8 cellular contexts compared by ENCODE assay signal in genomic region chr5:67222243-67223033, GRCh38.
DNase-seq lines count a peak whose midpoint lies in the region; ATAC-seq and TF ChIP-seq lines count a peak whose summit lies in the region.

No MANE protein-coding gene starts in this region.

- no peak for TF ChIP-seq CTCF in GM13977 (IDR thresholded peaks at IDR 0.05; ENCODE audit: extremely low read depth, insufficient read depth, missing control alignments)

- peaks cover 53% of the 10 kb centered on the region for H3K4me1 Mint-ChIP-seq in dendritic cell treated with granulocyte-macrophage colony-stimulating factor and Interleukin-4, amounts not matched to agents 40 ng/mL and 50 ng/mL, for 4 days (ENCODE audit: low read depth)

- H3K9me3 Mint-ChIP-seq in dendritic cell treated with granulocyte-macrophage colony-stimulating factor and Interleukin-4, amounts not matched to agents 40 ng/mL and 50 ng/mL, for 4 days, result no peaks in the 10 kb centered on the region

- peak overlapping the region; percentile 65 for H3K4me3 Mint-ChIP-seq in dendritic cell treated with granulocyte-macrophage colony-stimulating factor and Interleukin-4, amounts not matched to agents 40 ng/mL and 50 ng/mL, for 4 days

- no peak for DNase-seq in islet precursor cell
- DNase-seq in T-helper 9 cell, result no peak
- no peak for DNase-seq in GM13977 (ENCODE audit: low spot score)
- no peak for DNase-seq in 8988T

- ATAC-seq in GM18508 (IDR thresholded peaks at IDR 0.05; ENCODE audit: insufficient read depth, unreplicated experiment), result peak; percentile 30
- ATAC-seq in GM21423 (IDR thresholded peaks at IDR 0.05; ENCODE audit: unreplicated experiment), result peak; percentile 31
- ATAC-seq in HG03378 (IDR thresholded peaks at IDR 0.05; ENCODE audit: unreplicated experiment), result peak; percentile 34

- H3K27ac Mint-ChIP-seq in dendritic cell treated with granulocyte-macrophage colony-stimulating factor and Interleukin-4, amounts not matched to agents 40 ng/mL and 50 ng/mL, for 4 days, result peak overlapping the region; percentile 91

- no peaks in the 10 kb centered on the region for H3K36me3 Mint-ChIP-seq in dendritic cell treated with granulocyte-macrophage colony-stimulating factor and Interleukin-4, amounts not matched to agents 40 ng/mL and 50 ng/mL, for 4 days (ENCODE audit: low read depth)

- in situ Hi-C loops in GM13977 (cut with MboI; ENCODE audit: low pct_unique_long_range_greater_than_20kb, low sequenced_read_pairs, unreplicated experiment), result loop anchor here (25.0 kb wide), 1 partner anchor 235 kb away; no protein-coding TSS in a partner anchor

- intact Hi-C loops in dendritic cell treated with granulocyte-macrophage colony-stimulating factor and Interleukin-4, amounts not matched to agents 40 ng/mL and 50 ng/mL, for 4 days (cut with micrococcal nuclease), result no loop called here

- no peaks in the 10 kb centered on the region for H3K27me3 Mint-ChIP-seq in dendritic cell treated with granulocyte-macrophage colony-stimulating factor and Interleukin-4, amounts not matched to agents 40 ng/mL and 50 ng/mL, for 4 days
